ENCODE assay signal across 22 cellular contexts in the genomic region with DNA sequence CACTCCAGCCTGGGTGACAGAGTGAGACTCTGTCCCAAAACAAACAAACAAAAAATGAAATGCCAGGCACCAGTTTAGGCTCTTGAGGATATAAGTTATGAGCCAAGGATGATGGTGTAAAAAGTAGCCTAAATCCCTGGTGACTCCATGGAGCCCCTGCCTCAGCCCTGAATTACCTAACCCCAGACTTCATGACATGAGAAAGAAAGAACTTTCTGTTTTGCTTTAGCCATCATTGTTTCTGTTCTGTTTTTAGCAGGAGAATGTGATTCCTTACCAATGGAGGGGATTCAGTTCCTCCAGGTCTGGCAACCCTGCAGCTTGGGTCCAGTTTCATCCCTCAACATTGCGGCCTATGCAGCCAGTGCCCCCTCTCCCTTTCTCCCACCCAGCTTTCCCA.
"Had no signal": no experiment of that assay in that cellular context is flagged by ENCODE, and none has a peak within 500 bp of the region (broad histone marks: within the 10 kb centered on the region; RNA-seq: fewer than 3 reads in every experiment).

No MANE protein-coding gene starts in this region.

- H3K4me1 Mint-ChIP-seq: stimulated activated memory B cell treated with anti-CD40 and anti-IgM and Interleukin-4, amounts not matched to agents 10 μg/mL and 1 μg/mL and 100 μg/mL, for 72 hours; stimulated activated naive CD8-positive, alpha-beta T cell treated with anti-CD3 and anti-CD28 coated beads, Interleukin-15, amount 100 ng/mL, for 72 hours had no signal

- H3K4me3 Mint-ChIP-seq: naive thymus-derived CD4-positive, alpha-beta T cell; neural progenitor cell; stimulated activated memory B cell treated with anti-CD40 and anti-IgM and Interleukin-4, amounts not matched to agents 10 μg/mL and 1 μg/mL and 100 μg/mL, for 72 hours; stimulated activated naive CD8-positive, alpha-beta T cell treated with anti-CD3 and anti-CD28 coated beads, Interleukin-15, amount 100 ng/mL, for 72 hours had no signal

- DNase-seq: islet precursor cell; left ventricle myocardium inferior; midbrain; mucosa of descending colon; naive thymus-derived CD4-positive, alpha-beta T cell; ovary; right lobe of liver; stimulated activated CD4-positive, alpha-beta T cell treated with anti-CD3 and anti-CD28 coated beads, Interleukin-1b, Interleukin-23, amount 100 ng/mL, for 48 hours; stimulated activated CD4-positive, alpha-beta T cell treated with anti-CD3 and anti-CD28 coated beads, Interleukin-2, amount 100 ng/mL, for 48 hours; stimulated activated CD4-positive, alpha-beta T cell treated with anti-CD3 and anti-CD28 coated beads, Interleukin-4, amount 100 ng/mL, for 4 hours; stimulated activated CD8-positive, alpha-beta memory T cell treated with anti-CD3 and anti-CD28 coated beads, Interleukin-4, amount 100 ng/mL, for 48 hours; stimulated activated naive CD4-positive, alpha-beta T cell treated with Interleukin-2 at 50 U/mL for 16 hours; stimulated activated naive CD8-positive, alpha-beta T cell treated with anti-CD3 and anti-CD28 coated beads, Interleukin-15, amount 100 ng/mL, for 72 hours; substantia nigra; testis; thyroid gland; transverse colon; upper lobe of left lung had no signal

- H3K27ac Mint-ChIP-seq: naive thymus-derived CD4-positive, alpha-beta T cell; nephron; neural progenitor cell; progenitor cell of endocrine pancreas; stimulated activated memory B cell treated with anti-CD40 and anti-IgM and Interleukin-4, amounts not matched to agents 10 μg/mL and 1 μg/mL and 100 μg/mL, for 72 hours; stimulated activated naive CD8-positive, alpha-beta T cell treated with anti-CD3 and anti-CD28 coated beads, Interleukin-15, amount 100 ng/mL, for 72 hours had no signal

- H3K36me3 Mint-ChIP-seq: stimulated activated memory B cell treated with anti-CD40 and anti-IgM and Interleukin-4, amounts not matched to agents 10 μg/mL and 1 μg/mL and 100 μg/mL, for 72 hours had no signal

- ATAC-seq: mucosa of descending colon; naive thymus-derived CD4-positive, alpha-beta T cell; right lobe of liver; stimulated activated memory B cell treated with anti-CD40 and anti-IgM and Interleukin-4, amounts not matched to agents 10 μg/mL and 1 μg/mL and 100 μg/mL, for 72 hours; stimulated activated naive CD8-positive, alpha-beta T cell treated with anti-CD3 and anti-CD28 coated beads, Interleukin-15, amount 100 ng/mL, for 72 hours had no signal
